1 cellular context compared by ENCODE assay signal in the genomic region with DNA sequence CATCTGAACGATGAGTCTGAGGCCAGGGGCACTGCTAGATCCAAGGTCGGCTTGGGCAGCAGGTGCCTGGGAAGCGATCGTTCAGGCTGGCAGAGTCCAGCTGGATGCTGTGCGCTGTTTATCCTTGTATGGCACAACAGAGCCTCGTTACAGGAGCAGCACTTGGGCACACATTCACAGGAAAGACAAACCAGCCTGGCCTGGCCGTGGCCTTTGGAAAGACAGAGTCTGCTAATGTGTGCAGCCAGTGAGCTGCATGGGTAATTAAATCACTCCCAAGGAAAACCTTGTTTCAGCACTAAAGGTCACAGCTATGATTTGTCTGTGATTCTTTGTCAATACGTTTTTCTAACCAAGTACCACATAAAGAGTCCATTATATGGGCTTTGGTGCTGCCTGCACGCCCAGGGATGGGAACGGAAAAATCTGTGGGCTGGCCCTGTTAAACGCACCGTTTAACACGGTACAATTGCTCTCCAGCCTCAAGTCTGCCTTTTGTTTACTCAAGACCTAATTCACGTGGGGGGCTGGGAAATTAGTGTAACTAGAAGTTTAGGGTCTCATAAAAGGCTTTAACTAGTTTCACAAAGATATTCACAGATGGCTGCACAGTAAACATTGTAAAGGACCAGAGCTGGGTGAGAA.
TF ChIP-seq lines count a peak whose summit lies in the region.

No MANE protein-coding gene starts in this region.

TF ChIP-seq in HEK293, 187 proteins besides CTCF, POLR2A, EP300 and RAD21 (continued from another document and continues in another):
- TF ChIP-seq, protein P1, sequence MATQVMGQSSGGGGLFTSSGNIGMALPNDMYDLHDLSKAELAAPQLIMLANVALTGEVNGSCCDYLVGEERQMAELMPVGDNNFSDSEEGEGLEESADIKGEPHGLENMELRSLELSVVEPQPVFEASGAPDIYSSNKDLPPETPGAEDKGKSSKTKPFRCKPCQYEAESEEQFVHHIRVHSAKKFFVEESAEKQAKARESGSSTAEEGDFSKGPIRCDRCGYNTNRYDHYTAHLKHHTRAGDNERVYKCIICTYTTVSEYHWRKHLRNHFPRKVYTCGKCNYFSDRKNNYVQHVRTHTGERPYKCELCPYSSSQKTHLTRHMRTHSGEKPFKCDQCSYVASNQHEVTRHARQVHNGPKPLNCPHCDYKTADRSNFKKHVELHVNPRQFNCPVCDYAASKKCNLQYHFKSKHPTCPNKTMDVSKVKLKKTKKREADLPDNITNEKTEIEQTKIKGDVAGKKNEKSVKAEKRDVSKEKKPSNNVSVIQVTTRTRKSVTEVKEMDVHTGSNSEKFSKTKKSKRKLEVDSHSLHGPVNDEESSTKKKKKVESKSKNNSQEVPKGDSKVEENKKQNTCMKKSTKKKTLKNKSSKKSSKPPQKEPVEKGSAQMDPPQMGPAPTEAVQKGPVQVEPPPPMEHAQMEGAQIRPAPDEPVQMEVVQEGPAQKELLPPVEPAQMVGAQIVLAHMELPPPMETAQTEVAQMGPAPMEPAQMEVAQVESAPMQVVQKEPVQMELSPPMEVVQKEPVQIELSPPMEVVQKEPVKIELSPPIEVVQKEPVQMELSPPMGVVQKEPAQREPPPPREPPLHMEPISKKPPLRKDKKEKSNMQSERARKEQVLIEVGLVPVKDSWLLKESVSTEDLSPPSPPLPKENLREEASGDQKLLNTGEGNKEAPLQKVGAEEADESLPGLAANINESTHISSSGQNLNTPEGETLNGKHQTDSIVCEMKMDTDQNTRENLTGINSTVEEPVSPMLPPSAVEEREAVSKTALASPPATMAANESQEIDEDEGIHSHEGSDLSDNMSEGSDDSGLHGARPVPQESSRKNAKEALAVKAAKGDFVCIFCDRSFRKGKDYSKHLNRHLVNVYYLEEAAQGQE (tag by site-specific recombination; IDR thresholded peaks at IDR 0.05), result no peak
- TF ChIP-seq ZNF529 (tag by site-specific recombination; IDR thresholded peaks at IDR 0.05; ENCODE audit: insufficient replicate concordance) (no peak), ZNF530 (tag by site-specific recombination; IDR thresholded peaks at IDR 0.05; ENCODE audit: low read depth) (no peak), ZNF777 (tag by site-specific recombination; IDR thresholded peaks at IDR 0.05; ENCODE audit: borderline replicate concordance) (no peak), ZNF140 (tag by site-specific recombination; IDR thresholded peaks at IDR 0.05) (no peak), ZNF138 (tag by site-specific recombination; IDR thresholded peaks at IDR 0.05; ENCODE audit: borderline replicate concordance) (no peak), TCF7L2 (IDR thresholded peaks at IDR 0.05; ENCODE audit: borderline replicate concordance, low read depth, low read length) (no peak), OSR2 (tag by site-specific recombination; IDR thresholded peaks at IDR 0.05) (peak; percentile 66; the same call in 1 of the 2 replicates), ZSCAN23 (tag by site-specific recombination; IDR thresholded peaks at IDR 0.05) (no peak), ZNF423 (tag by site-specific recombination; IDR thresholded peaks at IDR 0.05) (0 out of 2 replicates have a peak, but pooled peaks have one; percentile 46), ZNF549 (tag by site-specific recombination; IDR thresholded peaks at IDR 0.05) (no peak), ZNF221 (tag by site-specific recombination; IDR thresholded peaks at IDR 0.05; ENCODE audit: borderline replicate concordance) (no peak), ZNF677 (tag by site-specific recombination; IDR thresholded peaks at IDR 0.05) (no peak), HOXA7 (CRISPR knock-in tag; IDR thresholded peaks at IDR 0.05; ENCODE audit: borderline replicate concordance) (no peak), ZNF16 (tag by site-specific recombination; IDR thresholded peaks at IDR 0.05; ENCODE audit: low read depth) (no peak), ZBTB48 (tag by site-specific recombination; IDR thresholded peaks at IDR 0.05) (no peak), GFI1B (tag by site-specific recombination; IDR thresholded peaks at IDR 0.05) (peak; percentile 97), SP3 (tag by site-specific recombination; IDR thresholded peaks at IDR 0.05) (no peak), HOXC10 (CRISPR knock-in tag; IDR thresholded peaks at IDR 0.05) (no peak), ZBTB20 (tag by site-specific recombination; IDR thresholded peaks at IDR 0.05) (no peak), ZSCAN30 (tag by site-specific recombination; IDR thresholded peaks at IDR 0.05) (peak; percentile 46), KLF1 (tag by site-specific recombination; IDR thresholded peaks at IDR 0.05) (no peak), ZNF366 (tag by site-specific recombination; conservative IDR thresholded peaks at IDR 0.05) (no peak), ZNF248 (tag by site-specific recombination; IDR thresholded peaks at IDR 0.05) (no peak), ZNF223 (tag by site-specific recombination; IDR thresholded peaks at IDR 0.05) (no peak), RBAK (tag by site-specific recombination; IDR thresholded peaks at IDR 0.05) (no peak), ZNF112 (tag by site-specific recombination; IDR thresholded peaks at IDR 0.05) (no peak), ZNF10 (tag by site-specific recombination; IDR thresholded peaks at IDR 0.05) (no peak), IKZF3 (tag by site-specific recombination; IDR thresholded peaks at IDR 0.05) (no peak), GLI2 (tag by site-specific recombination; IDR thresholded peaks at IDR 0.05; ENCODE audit: borderline replicate concordance, low read depth) (no peak)
- TF ChIP-seq, protein P2, sequence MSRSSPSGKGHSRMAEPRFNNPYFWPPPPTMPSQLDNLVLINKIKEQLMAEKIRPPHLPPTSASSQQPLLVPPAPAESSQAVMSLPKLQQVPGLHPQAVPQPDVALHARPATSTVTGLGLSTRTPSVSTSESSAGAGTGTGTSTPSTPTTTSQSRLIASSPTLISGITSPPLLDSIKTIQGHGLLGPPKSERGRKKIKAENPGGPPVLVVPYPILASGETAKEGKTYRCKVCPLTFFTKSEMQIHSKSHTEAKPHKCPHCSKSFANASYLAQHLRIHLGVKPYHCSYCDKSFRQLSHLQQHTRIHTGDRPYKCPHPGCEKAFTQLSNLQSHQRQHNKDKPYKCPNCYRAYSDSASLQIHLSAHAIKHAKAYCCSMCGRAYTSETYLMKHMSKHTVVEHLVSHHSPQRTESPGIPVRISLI (tag by site-specific recombination; IDR thresholded peaks at IDR 0.05), result no peak
- TF ChIP-seq, protein P3, sequence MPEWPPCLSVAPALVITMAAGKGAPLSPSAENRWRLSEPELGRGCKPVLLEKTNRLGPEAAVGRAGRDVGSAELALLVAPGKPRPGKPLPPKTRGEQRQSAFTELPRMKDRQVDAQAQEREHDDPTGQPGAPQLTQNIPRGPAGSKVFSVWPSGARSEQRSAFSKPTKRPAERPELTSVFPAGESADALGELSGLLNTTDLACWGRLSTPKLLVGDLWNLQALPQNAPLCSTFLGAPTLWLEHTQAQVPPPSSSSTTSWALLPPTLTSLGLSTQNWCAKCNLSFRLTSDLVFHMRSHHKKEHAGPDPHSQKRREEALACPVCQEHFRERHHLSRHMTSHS (tag by site-specific recombination; IDR thresholded peaks at IDR 0.05), result 0 out of 2 replicates have a peak, but pooled peaks have one; percentile 32
- TF ChIP-seq, protein P4, sequence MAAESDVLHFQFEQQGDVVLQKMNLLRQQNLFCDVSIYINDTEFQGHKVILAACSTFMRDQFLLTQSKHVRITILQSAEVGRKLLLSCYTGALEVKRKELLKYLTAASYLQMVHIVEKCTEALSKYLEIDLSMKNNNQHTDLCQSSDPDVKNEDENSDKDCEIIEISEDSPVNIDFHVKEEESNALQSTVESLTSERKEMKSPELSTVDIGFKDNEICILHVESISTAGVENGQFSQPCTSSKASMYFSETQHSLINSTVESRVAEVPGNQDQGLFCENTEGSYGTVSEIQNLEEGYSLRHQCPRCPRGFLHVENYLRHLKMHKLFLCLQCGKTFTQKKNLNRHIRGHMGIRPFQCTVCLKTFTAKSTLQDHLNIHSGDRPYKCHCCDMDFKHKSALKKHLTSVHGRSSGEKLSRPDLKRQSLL (tag by site-specific recombination; IDR thresholded peaks at IDR 0.05), result no peak
- TF ChIP-seq, protein P5, sequence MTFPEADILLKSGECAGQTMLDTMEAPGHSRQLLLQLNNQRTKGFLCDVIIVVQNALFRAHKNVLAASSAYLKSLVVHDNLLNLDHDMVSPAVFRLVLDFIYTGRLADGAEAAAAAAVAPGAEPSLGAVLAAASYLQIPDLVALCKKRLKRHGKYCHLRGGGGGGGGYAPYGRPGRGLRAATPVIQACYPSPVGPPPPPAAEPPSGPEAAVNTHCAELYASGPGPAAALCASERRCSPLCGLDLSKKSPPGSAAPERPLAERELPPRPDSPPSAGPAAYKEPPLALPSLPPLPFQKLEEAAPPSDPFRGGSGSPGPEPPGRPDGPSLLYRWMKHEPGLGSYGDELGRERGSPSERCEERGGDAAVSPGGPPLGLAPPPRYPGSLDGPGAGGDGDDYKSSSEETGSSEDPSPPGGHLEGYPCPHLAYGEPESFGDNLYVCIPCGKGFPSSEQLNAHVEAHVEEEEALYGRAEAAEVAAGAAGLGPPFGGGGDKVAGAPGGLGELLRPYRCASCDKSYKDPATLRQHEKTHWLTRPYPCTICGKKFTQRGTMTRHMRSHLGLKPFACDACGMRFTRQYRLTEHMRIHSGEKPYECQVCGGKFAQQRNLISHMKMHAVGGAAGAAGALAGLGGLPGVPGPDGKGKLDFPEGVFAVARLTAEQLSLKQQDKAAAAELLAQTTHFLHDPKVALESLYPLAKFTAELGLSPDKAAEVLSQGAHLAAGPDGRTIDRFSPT (tag by site-specific recombination; IDR thresholded peaks at IDR 0.05), result no peak
- TF ChIP-seq, protein P6, sequence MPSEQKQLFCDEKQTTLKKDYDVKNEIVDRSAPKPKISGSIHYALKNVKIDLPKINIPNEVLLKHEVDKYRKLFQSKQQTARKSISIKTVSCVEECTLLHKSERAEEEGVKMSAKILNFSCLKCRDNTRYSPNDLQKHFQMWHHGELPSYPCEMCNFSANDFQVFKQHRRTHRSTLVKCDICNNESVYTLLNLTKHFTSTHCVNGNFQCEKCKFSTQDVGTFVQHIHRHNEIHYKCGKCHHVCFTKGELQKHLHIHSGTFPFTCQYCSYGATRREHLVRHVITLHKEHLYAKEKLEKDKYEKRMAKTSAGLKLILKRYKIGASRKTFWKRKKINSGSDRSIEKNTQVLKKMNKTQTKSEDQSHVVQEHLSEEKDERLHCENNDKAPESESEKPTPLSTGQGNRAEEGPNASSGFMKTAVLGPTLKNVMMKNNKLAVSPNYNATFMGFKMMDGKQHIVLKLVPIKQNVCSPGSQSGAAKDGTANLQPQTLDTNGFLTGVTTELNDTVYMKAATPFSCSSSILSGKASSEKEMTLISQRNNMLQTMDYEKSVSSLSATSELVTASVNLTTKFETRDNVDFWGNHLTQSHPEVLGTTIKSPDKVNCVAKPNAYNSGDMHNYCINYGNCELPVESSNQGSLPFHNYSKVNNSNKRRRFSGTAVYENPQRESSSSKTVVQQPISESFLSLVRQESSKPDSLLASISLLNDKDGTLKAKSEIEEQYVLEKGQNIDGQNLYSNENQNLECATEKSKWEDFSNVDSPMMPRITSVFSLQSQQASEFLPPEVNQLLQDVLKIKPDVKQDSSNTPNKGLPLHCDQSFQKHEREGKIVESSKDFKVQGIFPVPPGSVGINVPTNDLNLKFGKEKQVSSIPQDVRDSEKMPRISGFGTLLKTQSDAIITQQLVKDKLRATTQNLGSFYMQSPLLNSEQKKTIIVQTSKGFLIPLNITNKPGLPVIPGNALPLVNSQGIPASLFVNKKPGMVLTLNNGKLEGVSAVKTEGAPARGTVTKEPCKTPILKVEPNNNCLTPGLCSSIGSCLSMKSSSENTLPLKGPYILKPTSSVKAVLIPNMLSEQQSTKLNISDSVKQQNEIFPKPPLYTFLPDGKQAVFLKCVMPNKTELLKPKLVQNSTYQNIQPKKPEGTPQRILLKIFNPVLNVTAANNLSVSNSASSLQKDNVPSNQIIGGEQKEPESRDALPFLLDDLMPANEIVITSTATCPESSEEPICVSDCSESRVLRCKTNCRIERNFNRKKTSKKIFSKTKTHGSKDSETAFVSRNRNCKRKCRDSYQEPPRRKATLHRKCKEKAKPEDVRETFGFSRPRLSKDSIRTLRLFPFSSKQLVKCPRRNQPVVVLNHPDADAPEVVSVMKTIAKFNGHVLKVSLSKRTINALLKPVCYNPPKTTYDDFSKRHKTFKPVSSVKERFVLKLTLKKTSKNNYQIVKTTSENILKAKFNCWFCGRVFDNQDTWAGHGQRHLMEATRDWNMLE (tag by site-specific recombination; conservative IDR thresholded peaks at IDR 0.05; ENCODE audit: low read depth), result no peak
- TF ChIP-seq, protein P7, sequence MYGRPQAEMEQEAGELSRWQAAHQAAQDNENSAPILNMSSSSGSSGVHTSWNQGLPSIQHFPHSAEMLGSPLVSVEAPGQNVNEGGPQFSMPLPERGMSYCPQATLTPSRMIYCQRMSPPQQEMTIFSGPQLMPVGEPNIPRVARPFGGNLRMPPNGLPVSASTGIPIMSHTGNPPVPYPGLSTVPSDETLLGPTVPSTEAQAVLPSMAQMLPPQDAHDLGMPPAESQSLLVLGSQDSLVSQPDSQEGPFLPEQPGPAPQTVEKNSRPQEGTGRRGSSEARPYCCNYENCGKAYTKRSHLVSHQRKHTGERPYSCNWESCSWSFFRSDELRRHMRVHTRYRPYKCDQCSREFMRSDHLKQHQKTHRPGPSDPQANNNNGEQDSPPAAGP (tag by site-specific recombination; IDR thresholded peaks at IDR 0.05), result no peak
- TF ChIP-seq, protein P8, sequence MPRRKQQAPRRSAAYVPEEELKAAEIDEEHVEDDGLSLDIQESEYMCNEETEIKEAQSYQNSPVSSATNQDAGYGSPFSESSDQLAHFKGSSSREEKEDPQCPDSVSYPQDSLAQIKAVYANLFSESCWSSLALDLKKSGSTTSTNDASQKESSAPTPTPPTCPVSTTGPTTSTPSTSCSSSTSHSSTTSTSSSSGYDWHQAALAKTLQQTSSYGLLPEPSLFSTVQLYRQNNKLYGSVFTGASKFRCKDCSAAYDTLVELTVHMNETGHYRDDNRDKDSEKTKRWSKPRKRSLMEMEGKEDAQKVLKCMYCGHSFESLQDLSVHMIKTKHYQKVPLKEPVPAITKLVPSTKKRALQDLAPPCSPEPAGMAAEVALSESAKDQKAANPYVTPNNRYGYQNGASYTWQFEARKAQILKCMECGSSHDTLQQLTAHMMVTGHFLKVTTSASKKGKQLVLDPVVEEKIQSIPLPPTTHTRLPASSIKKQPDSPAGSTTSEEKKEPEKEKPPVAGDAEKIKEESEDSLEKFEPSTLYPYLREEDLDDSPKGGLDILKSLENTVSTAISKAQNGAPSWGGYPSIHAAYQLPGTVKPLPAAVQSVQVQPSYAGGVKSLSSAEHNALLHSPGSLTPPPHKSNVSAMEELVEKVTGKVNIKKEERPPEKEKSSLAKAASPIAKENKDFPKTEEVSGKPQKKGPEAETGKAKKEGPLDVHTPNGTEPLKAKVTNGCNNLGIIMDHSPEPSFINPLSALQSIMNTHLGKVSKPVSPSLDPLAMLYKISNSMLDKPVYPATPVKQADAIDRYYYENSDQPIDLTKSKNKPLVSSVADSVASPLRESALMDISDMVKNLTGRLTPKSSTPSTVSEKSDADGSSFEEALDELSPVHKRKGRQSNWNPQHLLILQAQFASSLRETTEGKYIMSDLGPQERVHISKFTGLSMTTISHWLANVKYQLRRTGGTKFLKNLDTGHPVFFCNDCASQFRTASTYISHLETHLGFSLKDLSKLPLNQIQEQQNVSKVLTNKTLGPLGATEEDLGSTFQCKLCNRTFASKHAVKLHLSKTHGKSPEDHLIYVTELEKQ (tag by site-specific recombination; IDR thresholded peaks at IDR 0.05; ENCODE audit: borderline replicate concordance), result no peak
- TF ChIP-seq, protein P9, sequence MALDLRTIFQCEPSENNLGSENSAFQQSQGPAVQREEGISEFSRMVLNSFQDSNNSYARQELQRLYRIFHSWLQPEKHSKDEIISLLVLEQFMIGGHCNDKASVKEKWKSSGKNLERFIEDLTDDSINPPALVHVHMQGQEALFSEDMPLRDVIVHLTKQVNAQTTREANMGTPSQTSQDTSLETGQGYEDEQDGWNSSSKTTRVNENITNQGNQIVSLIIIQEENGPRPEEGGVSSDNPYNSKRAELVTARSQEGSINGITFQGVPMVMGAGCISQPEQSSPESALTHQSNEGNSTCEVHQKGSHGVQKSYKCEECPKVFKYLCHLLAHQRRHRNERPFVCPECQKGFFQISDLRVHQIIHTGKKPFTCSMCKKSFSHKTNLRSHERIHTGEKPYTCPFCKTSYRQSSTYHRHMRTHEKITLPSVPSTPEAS (tag by site-specific recombination; IDR thresholded peaks at IDR 0.05), result no peak
